ENCODE assay signal across 14 cellular contexts in genomic region chr2:181682026-181682789, GRCh38. TPM values are rescaled to one million over a fixed set of nuclear protein-coding genes. Genes with fewer than 3 reads are reported as not detected.
DNase-seq lines count a peak whose midpoint lies in the region; ATAC-seq lines count a peak whose summit lies in the region.
"Had no signal": no experiment of that assay in that cellular context is flagged by ENCODE, and none has a peak within 500 bp of the region (broad histone marks: within the 10 kb centered on the region; RNA-seq: fewer than 3 reads in every experiment).

No MANE protein-coding gene starts in this region.

- peaks cover 51% of the 10 kb centered on the region for H3K4me1 Mint-ChIP-seq in activated naive CD4-positive, alpha-beta T cell treated with anti-CD3 and anti-CD28 coated beads, Interleukin-2, amount 50 U/mL, for 24 hours
- peaks cover 52% of the 10 kb centered on the region for H3K4me1 Mint-ChIP-seq in activated naive CD8-positive, alpha-beta T cell (ENCODE audit: low read depth)
- H3K4me1 Mint-ChIP-seq in naive B cell: peaks cover 44 to 72% (median 59%) of the 10 kb centered on the region in 3 donors

- peaks cover 4% of the 10 kb centered on the region for H3K9me3 Mint-ChIP-seq in activated naive CD4-positive, alpha-beta T cell treated with anti-CD3 and anti-CD28 coated beads, Interleukin-2, amount 50 U/mL, for 24 hours
- H3K9me3 Mint-ChIP-seq in activated naive CD8-positive, alpha-beta T cell (ENCODE audit: low read depth): peaks cover 6% of the 10 kb centered on the region
- peaks cover 9 to 40% (median 18%) of the 10 kb centered on the region in 7 donors for H3K9me3 Mint-ChIP-seq in naive B cell

- ATAC-seq in naive B cell (ENCODE audit: low read depth in 2 of 2): peak; percentile 74 to 75
- no peak for ATAC-seq in HG03439 (IDR thresholded peaks at IDR 0.05; ENCODE audit: unreplicated experiment)
- ATAC-seq: activated CD4-positive, CD25-positive, alpha-beta regulatory T cell treated with anti-CD3 and anti-CD28 coated beads, Interleukin-2, amount 50 U/mL, for 24 hours; sciatic nerve had no signal

- H3K27me3 Mint-ChIP-seq in activated naive CD4-positive, alpha-beta T cell treated with anti-CD3 and anti-CD28 coated beads, Interleukin-2, amount 50 U/mL, for 24 hours: peaks cover 66% of the 10 kb centered on the region
- H3K27me3 Mint-ChIP-seq in activated naive CD8-positive, alpha-beta T cell: peaks cover 62% of the 10 kb centered on the region
- peaks cover 83 to 87% (median 85%) of the 10 kb centered on the region in 3 donors for H3K27me3 Mint-ChIP-seq in naive B cell

- DNase-seq in activated naive CD4-positive, alpha-beta T cell treated with Interleukin-2 at 50 U/mL for 16 hours: no peak
- DNase-seq in naive B cell (no peak), NCI-H2196 treated with DMSO at 0.1 percent for 48 hours (lab: John Stamatoyannopoulos, UW; ENCODE audit: unreplicated experiment) (no peak)
- DNase-seq in stimulated activated CD4-positive, alpha-beta T cell treated with anti-CD3 and anti-CD28 coated beads, Interleukin-4, amount 100 ng/mL, for 1 hour: no peak
- DNase-seq: activated gamma-delta T cell treated with Interleukin-2 at 50 U/mL for 16 hours; AML-193; NCI-H1930; stimulated activated CD4-positive, alpha-beta T cell treated with anti-CD3 and anti-CD28 coated beads, Interleukin-4, amount 100 ng/mL, for 4 hours had no signal

- H3K27ac Mint-ChIP-seq in activated naive CD4-positive, alpha-beta T cell treated with anti-CD3 and anti-CD28 coated beads, Interleukin-2, amount 50 U/mL, for 24 hours: no peak overlapping the region
- H3K27ac Mint-ChIP-seq in activated naive CD8-positive, alpha-beta T cell: no peak overlapping the region
- peak overlapping the region in 4 of 6 donors; percentile 8 to 84 (median 33) for H3K27ac Mint-ChIP-seq in naive B cell

- H3K36me3 Mint-ChIP-seq in activated naive CD4-positive, alpha-beta T cell treated with anti-CD3 and anti-CD28 coated beads, Interleukin-2, amount 50 U/mL, for 24 hours: peaks cover 8% of the 10 kb centered on the region
- H3K36me3 Mint-ChIP-seq in activated naive CD8-positive, alpha-beta T cell: peaks cover 6% of the 10 kb centered on the region
- peaks cover 22 to 41% of the 10 kb centered on the region in 2 donors for H3K36me3 Mint-ChIP-seq in naive B cell

- H3K4me3 Mint-ChIP-seq in activated naive CD4-positive, alpha-beta T cell treated with anti-CD3 and anti-CD28 coated beads, Interleukin-2, amount 50 U/mL, for 24 hours: peak overlapping the region; percentile 63
- H3K4me3 Mint-ChIP-seq in activated naive CD8-positive, alpha-beta T cell: peak overlapping the region; percentile 78
- peak overlapping the region; percentile 64 to 89 (median 80) for H3K4me3 Mint-ChIP-seq in naive B cell

RNA-seq across cellular contexts. Expression of gene NEUROD1, which starts 1.9 kb away (rescaled TPM):
- not detected for polyA plus RNA-seq in naive B cell (ENCODE audit: low read depth in 6 of 6)
- polyA plus RNA-seq: lung had no signal

RNA-seq across cellular contexts. Expression of gene CERKL, which starts 25.3 kb away (rescaled TPM):
- polyA plus RNA-seq in naive B cell (ENCODE audit: low read depth in 6 of 6): 10 to 100 TPM; 14.8 to 24.5 (median 19.6) TPM

Comparison
In these comparisons a context has a peak if more than half of its experiments do, and no peak if none do; other contexts are left out.
1. H3K27ac Mint-ChIP-seq: peak in naive B cell (4 of 6); none in activated naive CD4-positive, alpha-beta T cell treated with anti-CD3 and anti-CD28 coated beads, Interleukin-2, amount 50 U/mL, for 24 hours (single experiment) and activated naive CD8-positive, alpha-beta T cell (single experiment).
2. Peak in every context shown above with its lines, with median percentiles within 50 percentile points of each other: H3K4me3 Mint-ChIP-seq.